ENCODE assay signal across 14 cellular contexts in the genomic region with DNA sequence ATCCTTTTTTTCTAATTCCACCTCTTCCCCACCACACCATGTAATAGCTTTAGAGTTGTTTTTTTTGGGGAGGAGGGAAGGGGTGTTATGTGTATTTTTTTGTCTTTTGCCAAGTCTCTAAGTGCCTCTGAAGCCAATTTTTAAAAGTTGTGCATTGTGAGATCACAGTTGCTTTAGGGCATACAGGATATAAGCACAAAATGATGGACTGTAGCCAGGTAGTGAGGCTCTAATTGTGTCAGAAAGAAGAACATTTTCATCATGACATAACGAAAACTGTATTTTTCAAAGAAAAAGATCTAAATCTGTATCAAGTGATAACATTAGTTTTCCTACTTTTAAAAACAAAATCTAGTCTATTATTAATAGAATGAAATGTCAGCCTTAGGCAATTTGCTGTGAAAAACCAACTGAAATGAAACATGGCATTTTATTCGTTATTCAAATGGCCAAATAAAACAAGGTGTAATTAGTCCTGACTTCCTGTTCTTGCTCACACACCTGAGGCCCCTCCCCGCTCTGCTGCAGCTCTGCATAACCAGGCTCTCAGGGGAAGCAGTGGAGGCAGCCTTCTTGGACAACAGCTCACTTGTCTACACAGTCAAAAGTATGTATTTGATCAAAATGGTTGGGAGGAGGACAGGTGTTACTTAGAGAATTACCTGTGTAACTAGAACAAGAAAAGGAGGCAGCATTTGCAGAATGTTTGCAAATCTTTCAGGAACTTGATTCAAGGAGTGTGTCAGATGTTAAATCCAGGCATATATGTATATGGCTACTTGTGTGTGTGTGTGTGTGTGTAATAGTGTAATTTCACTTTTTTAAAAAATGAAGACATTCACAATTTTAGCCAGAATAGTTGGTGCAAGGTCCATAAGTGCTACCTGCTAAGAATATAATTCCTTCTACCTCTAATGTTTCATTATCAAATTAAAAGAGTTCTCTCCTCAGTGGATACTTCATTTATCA.
A peak's percentile ranks its signal among the peaks of the same experiment; 100 is the strongest.
DNase-seq lines count a peak whose midpoint lies in the region; TF ChIP-seq lines count a peak whose summit lies in the region.
"Had no signal": no experiment of that assay in that cellular context is flagged by ENCODE, and none has a peak within 500 bp of the region (broad histone marks: within the 10 kb centered on the region; RNA-seq: fewer than 3 reads in every experiment).

No MANE protein-coding gene starts in this region.

- peaks cover 62% of the 10 kb centered on the region for H3K4me1 Mint-ChIP-seq in type B pancreatic cell (ENCODE audit: unreplicated experiment)
- no peaks in the 10 kb centered on the region for H3K4me1 Mint-ChIP-seq in activated CD4-positive, alpha-beta memory T cell treated with anti-CD3 and anti-CD28 coated beads for 36 hours (ENCODE audit: low read depth)
- H3K4me1 Mint-ChIP-seq: stimulated activated naive B cell treated with anti-CD40 and anti-IgM and Interleukin-4, amounts not matched to agents 10 μg/mL and 1 μg/mL and 100 μg/mL, for 72 hours had no signal

- CTCF ChIA-PET in RWPE1 (lab: Yijun Ruan, JAX): interaction anchor here (0.6 to 0.8 kb wide), 2 partner anchors 232 to 651 kb away, joined by 3 to 4 read pairs; no protein-coding TSS in a partner anchor
- CTCF ChIA-PET in activated CD4-positive, alpha-beta memory T cell treated with anti-CD3 and anti-CD28 coated beads for 36 hours (lab: Charles Lee): no interaction called here

- no peak for TF ChIP-seq CTCF in RWPE1 (conservative IDR thresholded peaks at IDR 0.05; ENCODE audit: low read depth)
- TF ChIP-seq CTCF in type B pancreatic cell (conservative IDR thresholded peaks at IDR 0.05): no peak
- no peak for TF ChIP-seq CTCF in GM13976 (IDR thresholded peaks at IDR 0.05; ENCODE audit: borderline replicate concordance, control extremely low read depth, extremely low read depth, insufficient read depth, missing control alignments)

- H3K4me3 Mint-ChIP-seq in type B pancreatic cell: peak overlapping the region; percentile 39
- H3K4me3 Mint-ChIP-seq in activated CD4-positive, alpha-beta memory T cell treated with anti-CD3 and anti-CD28 coated beads for 36 hours: no peak overlapping the region
- H3K4me3 Mint-ChIP-seq: activated T-helper 1 cell treated with anti-CD3 and anti-CD28 coated beads, Interleukin-12 subunit alpha, Interleukin-12 subunit beta, Interleukin-2, Interleukin-4 antibody, amounts not matched to agents 30 ng/mL and 10 ng/mL and 1 ng/mL, durations not matched to agents 14 hours and 24 hours and 36 hours; brain; stimulated activated naive B cell treated with anti-CD40 and anti-IgM and Interleukin-4, amounts not matched to agents 10 μg/mL and 1 μg/mL and 100 μg/mL, for 72 hours had no signal

- peaks cover 7% of the 10 kb centered on the region for H3K36me3 Mint-ChIP-seq in type B pancreatic cell
- no peaks in the 10 kb centered on the region for H3K36me3 Mint-ChIP-seq in activated CD4-positive, alpha-beta memory T cell treated with anti-CD3 and anti-CD28 coated beads for 36 hours
- H3K36me3 Mint-ChIP-seq: brain; stimulated activated naive B cell treated with anti-CD40 and anti-IgM and Interleukin-4, amounts not matched to agents 10 μg/mL and 1 μg/mL and 100 μg/mL, for 72 hours had no signal

- POLR2A ChIA-PET in RWPE1 (lab: Yijun Ruan, JAX; ENCODE audit: low non-redundant PET): no interaction called here
- POLR2A ChIA-PET in activated CD4-positive, alpha-beta memory T cell treated with anti-CD3 and anti-CD28 coated beads for 36 hours (lab: Charles Lee): no interaction called here

- H3K27ac ChIP-seq in RWPE1: no peak overlapping the region; the same call in 1 of the 2 replicates
- H3K27ac ChIP-seq: neutrophil, SK-N-MC had no signal

- in situ Hi-C loops in GM13976 (cut with MboI; ENCODE audit: low sequenced_read_pairs, unreplicated experiment): no loop called here

- intact Hi-C loops in activated CD4-positive, alpha-beta memory T cell treated with anti-CD3 and anti-CD28 coated beads for 36 hours (cut with micrococcal nuclease): no loop called here

- H3K9me3 Mint-ChIP-seq in type B pancreatic cell: no peaks in the 10 kb centered on the region
- no peaks in the 10 kb centered on the region for H3K9me3 Mint-ChIP-seq in activated CD4-positive, alpha-beta memory T cell treated with anti-CD3 and anti-CD28 coated beads for 36 hours
- H3K9me3 Mint-ChIP-seq: activated T-helper 1 cell treated with anti-CD3 and anti-CD28 coated beads, Interleukin-12 subunit alpha, Interleukin-12 subunit beta, Interleukin-2, Interleukin-4 antibody, amounts not matched to agents 30 ng/mL and 10 ng/mL and 1 ng/mL, durations not matched to agents 14 hours and 24 hours and 36 hours; stimulated activated naive B cell treated with anti-CD40 and anti-IgM and Interleukin-4, amounts not matched to agents 10 μg/mL and 1 μg/mL and 100 μg/mL, for 72 hours had no signal

- H3K27me3 Mint-ChIP-seq in type B pancreatic cell: peaks cover 16% of the 10 kb centered on the region
- H3K27me3 Mint-ChIP-seq in activated CD4-positive, alpha-beta memory T cell treated with anti-CD3 and anti-CD28 coated beads for 36 hours: peaks cover 17% of the 10 kb centered on the region

- H3K27ac Mint-ChIP-seq in type B pancreatic cell: peak overlapping the region; percentile 6
- no peak overlapping the region for H3K27ac Mint-ChIP-seq in activated CD4-positive, alpha-beta memory T cell treated with anti-CD3 and anti-CD28 coated beads for 36 hours
- H3K27ac Mint-ChIP-seq: activated T-helper 1 cell treated with anti-CD3 and anti-CD28 coated beads, Interleukin-12 subunit alpha, Interleukin-12 subunit beta, Interleukin-2, Interleukin-4 antibody, amounts not matched to agents 30 ng/mL and 10 ng/mL and 1 ng/mL, durations not matched to agents 14 hours and 24 hours and 36 hours; stimulated activated naive B cell treated with anti-CD40 and anti-IgM and Interleukin-4, amounts not matched to agents 10 μg/mL and 1 μg/mL and 100 μg/mL, for 72 hours had no signal

- DNase-seq in NCI-H2029 treated with DMSO at 0.1 percent for 48 hours (lab: John Stamatoyannopoulos, UW): peak; percentile 48
- peak; percentile 39 for DNase-seq in RWPE1 (ENCODE audit: low spot score)
- DNase-seq in kidney tubule cell (ENCODE audit: low spot score): peak; percentile 41
- DNase-seq in type B pancreatic cell (ENCODE audit: extremely low spot score, unreplicated experiment): no peak
- DNase-seq in activated CD4-positive, alpha-beta memory T cell treated with anti-CD3 and anti-CD28 coated beads for 36 hours: no peak
- DNase-seq in GM13976 (ENCODE audit: low spot score): no peak
- DNase-seq in activated gamma-delta T cell treated with Interleukin-2 at 50 U/mL for 16 hours: no peak
- DNase-seq: activated CD4-positive, CD25-positive, alpha-beta regulatory T cell; H7; stimulated activated naive B cell treated with anti-CD40 and anti-IgM and Interleukin-4, amounts not matched to agents 10 μg/mL and 1 μg/mL and 100 μg/mL, for 72 hours had no signal

Comparison
In these comparisons a context has a peak if more than half of its experiments do, and no peak if none do; other contexts are left out.
1. DNase-seq: peak in NCI-H2029 treated with DMSO at 0.1 percent for 48 hours (single experiment), RWPE1 (single experiment) and kidney tubule cell (single experiment); none in type B pancreatic cell (single experiment), activated CD4-positive, alpha-beta memory T cell treated with anti-CD3 and anti-CD28 coated beads for 36 hours (single experiment), GM13976 (single experiment) and activated gamma-delta T cell treated with Interleukin-2 at 50 U/mL for 16 hours (single experiment).